In the genomic region with DNA sequence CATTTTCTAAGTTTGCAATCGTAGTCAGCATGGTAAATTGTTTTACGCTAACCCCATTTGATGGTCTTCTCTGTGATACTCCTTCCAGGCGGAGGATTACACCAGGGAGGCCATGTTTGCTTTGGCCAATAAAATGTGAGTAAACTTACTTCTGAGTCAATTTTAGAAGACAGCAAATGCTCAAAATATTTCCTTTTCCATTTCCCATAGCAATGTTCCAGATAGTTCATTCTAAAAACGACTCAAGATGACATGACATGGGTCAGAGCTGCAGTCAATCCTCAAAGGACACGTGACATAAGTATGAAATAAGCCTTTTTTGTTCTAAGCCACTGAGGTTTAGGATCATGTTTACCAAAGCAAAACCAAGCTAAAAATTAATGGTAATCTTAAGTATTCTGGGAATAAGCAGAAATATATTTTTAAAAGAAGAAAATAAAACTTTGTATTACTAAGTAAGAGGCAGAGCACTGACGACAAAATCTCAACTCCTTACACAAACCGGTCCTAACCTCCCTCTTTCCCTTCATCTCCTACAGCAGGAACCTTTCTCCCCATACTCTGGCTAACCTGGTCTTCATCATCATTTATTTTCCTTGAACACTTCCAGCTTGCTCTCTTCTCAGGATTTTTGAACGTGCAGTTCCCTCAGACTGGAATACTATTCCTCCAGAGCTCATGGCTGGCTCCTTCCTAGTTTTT, we compare ENCODE assay signal across 22 cellular contexts.
A peak's percentile ranks its signal among the peaks of the same experiment; 100 is the strongest.
DNase-seq lines count a peak whose midpoint lies in the region; FAIRE-seq and TF ChIP-seq lines count a peak whose summit lies in the region.
"Had no signal": no experiment of that assay in that cellular context is flagged by ENCODE, and none has a peak within 500 bp of the region (broad histone marks: within the 10 kb centered on the region; RNA-seq: fewer than 3 reads in every experiment).

No MANE protein-coding gene starts in this region.

- H3K4me1 ChIP-seq in esophagus squamous epithelium, result no peaks in the 10 kb centered on the region
- no peaks in the 10 kb centered on the region for H3K4me1 ChIP-seq in BE2C

- WGBS in esophagus squamous epithelium, 2 donors, result 75 to 82% methylated on average over 8 of the region's 8 CpGs

- no peaks in the 10 kb centered on the region for H3K27me3 ChIP-seq in esophagus squamous epithelium
- H3K27me3 ChIP-seq in BE2C, result peaks cover under 1% of the 10 kb centered on the region
- H3K27me3 ChIP-seq: transverse colon had no signal

- no peak for DNase-seq in H54 (ENCODE audit: insufficient read length, low spot score)
- no peak for DNase-seq in esophagus squamous epithelium (lab: John Stamatoyannopoulos, UW)
- DNase-seq in hepatic stellate cell (ENCODE audit: low spot score), result peak; percentile 40
- DNase-seq in stromal cell of bone marrow (ENCODE audit: low read depth), result peak; percentile 82
- no peak for DNase-seq in BE2C
- DNase-seq in NCI-H128 (lab: John Stamatoyannopoulos, UW; ENCODE audit: unreplicated experiment), result no peak
- DNase-seq in NCI-H1417 treated with DMSO at 0.1 percent for 48 hours (lab: John Stamatoyannopoulos, UW), result no peak
- DNase-seq in effector CD4-positive, alpha-beta T cell, result no peak
- DNase-seq: activated CD4-positive, alpha-beta T cell treated with anti-CD3 and anti-CD28 coated beads, Interleukin-2, amount 50 U/mL, for 1 hour; activated CD8-positive, alpha-beta memory T cell treated with anti-CD3 and anti-CD28 coated beads, Interleukin-2, amount 10 ng/mL, durations not matched to agents 7 days and 5 days; CD4-positive, CD25-positive, alpha-beta regulatory T cell; effector memory CD8-positive, alpha-beta T cell; glutamatergic neuron; mesendoderm; NCI-H1092 treated with DMSO at 0.1 percent for 48 hours; NCI-H2029; NCI-H345; NCI-H82; retina; stimulated activated naive CD4-positive, alpha-beta T cell treated with Interleukin-2 at 50 U/mL for 16 hours; transverse colon had no signal

- FAIRE-seq in H54 (lab: Jason Lieb, UNC), result peak; percentile 45

- no peak for TF ChIP-seq CTCF in esophagus squamous epithelium (IDR thresholded peaks at IDR 0.05)
- no peak for TF ChIP-seq CTCF in BE2C (IDR thresholded peaks at IDR 0.05; ENCODE audit: low read depth, low read length)

- TF ChIP-seq POLR2A in H54 (IDR thresholded peaks at IDR 0.05; ENCODE audit: low read depth, low read length) (no peak), esophagus squamous epithelium (IDR thresholded peaks at IDR 0.05) (no peak)

- intact Hi-C loops in esophagus squamous epithelium (cut with DNase I), result no loop called here

- H3K27ac ChIP-seq in esophagus squamous epithelium, result peak overlapping the region in 3 of 4 donors; percentile 34 to 40 (median 38)
- H3K27ac ChIP-seq: transverse colon, VCaP had no signal

- H3K4me3 ChIP-seq in esophagus squamous epithelium (no peak overlapping the region), BE2C (ENCODE audit: low read depth, low read length) (no peak overlapping the region)
- H3K4me3 ChIP-seq: transverse colon had no signal

- H3K9me3 ChIP-seq in esophagus squamous epithelium, result no peaks in the 10 kb centered on the region
- no peaks in the 10 kb centered on the region for H3K9me3 ChIP-seq in BE2C
- H3K9me3 ChIP-seq: transverse colon had no signal

- H3K36me3 ChIP-seq in esophagus squamous epithelium, result peaks cover 0 to 10% (median 0%) of the 10 kb centered on the region in 3 donors
- H3K36me3 ChIP-seq in BE2C, result no peaks in the 10 kb centered on the region
- H3K36me3 ChIP-seq: transverse colon had no signal

Comparison
In these comparisons a context has a peak if more than half of its experiments do, and no peak if none do; other contexts are left out.
1. DNase-seq: peak in hepatic stellate cell (single experiment) and stromal cell of bone marrow (single experiment); none in H54 (single experiment), esophagus squamous epithelium (single experiment), BE2C (single experiment), NCI-H128 (single experiment), NCI-H1417 treated with DMSO at 0.1 percent for 48 hours (single experiment) and effector CD4-positive, alpha-beta T cell (single experiment).